Comparison of ENCODE assay signal across 8 cellular contexts in the genomic region with DNA sequence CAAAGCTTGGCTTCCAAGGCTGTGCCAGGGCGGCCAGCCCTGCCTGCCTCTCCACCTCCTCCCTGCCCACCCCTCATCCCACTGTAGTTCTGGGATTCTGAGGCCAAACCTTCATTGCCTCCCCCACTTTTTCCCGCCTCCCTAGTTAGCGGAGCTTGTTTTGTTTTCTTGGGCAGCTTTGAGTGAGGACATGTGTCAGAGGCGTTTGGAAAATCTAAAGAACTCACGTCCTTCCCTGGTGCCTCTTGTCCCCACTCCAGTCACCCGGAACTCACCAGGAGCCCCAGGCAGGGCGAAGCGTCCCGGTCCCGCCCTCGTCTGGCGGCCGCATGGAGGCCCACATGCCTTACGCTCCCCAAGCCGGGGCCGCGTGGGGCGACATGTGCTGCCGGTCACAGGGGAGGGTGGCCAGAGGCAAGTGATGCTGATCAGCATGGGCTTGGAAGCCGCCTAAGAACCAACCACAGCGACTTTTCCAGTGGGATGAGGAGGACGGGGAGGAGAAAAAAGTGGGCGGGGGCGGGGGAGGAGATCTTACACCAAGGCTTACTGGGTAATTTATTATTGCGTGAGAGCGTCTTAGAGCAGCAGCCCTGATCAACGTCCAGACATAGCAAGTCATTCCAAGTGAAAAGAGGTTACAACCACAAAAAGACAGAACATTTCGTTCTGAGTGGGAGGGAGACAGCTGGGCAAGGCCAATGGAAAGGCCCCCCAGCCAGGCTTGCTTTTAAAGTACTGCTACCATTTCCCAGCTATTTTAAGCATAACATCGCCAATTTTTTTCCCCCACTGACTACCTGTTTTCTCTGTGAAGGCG. TPM values are rescaled to one million over a fixed set of nuclear protein-coding genes. Genes with fewer than 3 reads are reported as not detected.
A peak's percentile ranks its signal among the peaks of the same experiment; 100 is the strongest.
DNase-seq lines count a peak whose midpoint lies in the region; ATAC-seq and TF ChIP-seq lines count a peak whose summit lies in the region.

No MANE protein-coding gene starts in this region.

- intact Hi-C loops in lower leg skin (cut with DNase I; ENCODE audit: low total_unique reads) = no loop called here

- WGBS in lower leg skin, 2 donors = 0 to 42% methylated on average over 30 of the region's 30 CpGs

- H3K27ac ChIP-seq in 22Rv1 = peak overlapping the region; percentile 81

- H3K4me3 ChIP-seq in choroid plexus epithelial cell (ENCODE audit: low read depth, low read length) = peak overlapping the region; percentile 72
- H3K4me3 ChIP-seq in lower leg skin (ENCODE audit: low read depth, poor library complexity, severe bottlenecking) = peak overlapping the region; percentile 65

- ATAC-seq in GM18868 (IDR thresholded peaks at IDR 0.05; ENCODE audit: unreplicated experiment) = peak; percentile 25

- no peak for TF ChIP-seq POLR2A in lower leg skin (IDR thresholded peaks at IDR 0.05)

- TF ChIP-seq CTCF in 22Rv1 (IDR thresholded peaks at IDR 0.05) (no peak), choroid plexus epithelial cell (conservative IDR thresholded peaks at IDR 0.05; ENCODE audit: low read depth, low read length) (no peak), lower leg skin (IDR thresholded peaks at IDR 0.05) (no peak)

- peak; percentile 45 for DNase-seq in NCI-H1694 treated with DMSO at 0.1 percent for 48 hours (lab: John Stamatoyannopoulos, UW)
- peak; percentile 60 for DNase-seq in activated CD4-positive, CD25-positive, alpha-beta regulatory T cell treated with anti-CD3 and anti-CD28 coated beads, Interleukin-2, amount 50 U/mL, for 72 hours
- peak; percentile 97 for DNase-seq in choroid plexus epithelial cell (ENCODE audit: low read depth)
- peak; percentile 83 to 96 for DNase-seq in lower leg skin (ENCODE audit: low spot score in 2 of 2)
- peak; percentile 12 for DNase-seq in stimulated activated CD8-positive, alpha-beta memory T cell treated with anti-CD3 and anti-CD28 coated beads, Interleukin-12 subunit alpha, Interleukin-12 subunit beta, amount 100 ng/mL, for 24 hours (ENCODE audit: extremely low read depth)
- DNase-seq in HuH-7 (ENCODE audit: low spot score) = no peak

RNA-seq across cellular contexts. Expression of gene PRPS1, which starts 48.5 kb away (rescaled TPM):
- 10 to 100 TPM in 1 of 4 donors, 1 to 10 TPM in 3; 7.1 to 10.8 (median 8.0) TPM for total RNA-seq in lower leg skin
